In the genomic region with DNA sequence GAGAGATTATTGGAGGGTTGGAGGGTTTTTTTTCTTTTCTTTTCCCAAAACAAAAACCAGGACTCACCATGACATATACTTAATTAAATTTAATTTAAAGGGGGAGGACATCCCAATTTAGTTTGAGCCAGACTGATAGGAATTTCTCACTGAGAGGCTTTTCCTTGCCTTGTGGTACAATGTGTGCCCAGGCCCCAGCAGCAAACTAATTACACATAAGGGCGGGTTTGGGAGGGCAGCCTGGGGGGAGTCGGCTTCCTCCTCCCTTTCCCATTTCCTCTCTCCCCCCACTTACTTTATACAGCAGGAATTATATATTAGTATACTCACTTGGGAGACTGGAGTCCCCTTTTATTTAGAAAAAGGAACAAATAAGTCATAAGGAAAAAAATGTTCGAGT, we compare ENCODE assay signal across 10 cellular contexts. TPM values are rescaled to one million over a fixed set of nuclear protein-coding genes. Genes with fewer than 3 reads are reported as not detected.
DNase-seq lines count a peak whose midpoint lies in the region; ATAC-seq and TF ChIP-seq lines count a peak whose summit lies in the region.
"Had no signal": no experiment of that assay in that cellular context is flagged by ENCODE, and none has a peak within 500 bp of the region (broad histone marks: within the 10 kb centered on the region; RNA-seq: fewer than 3 reads in every experiment).

No MANE protein-coding gene starts in this region.

- ATAC-seq in CD4-positive, alpha-beta T cell (ENCODE audit: poor library complexity) = no peak
- ATAC-seq in GM21423 (IDR thresholded peaks at IDR 0.05; ENCODE audit: unreplicated experiment) = no peak
- no peak for ATAC-seq in GM19351 (IDR thresholded peaks at IDR 0.05; ENCODE audit: unreplicated experiment)

- H3K9me3 ChIP-seq in breast epithelium = no peaks in the 10 kb centered on the region
- no peaks in the 10 kb centered on the region for H3K9me3 ChIP-seq in CD4-positive, alpha-beta T cell (ENCODE audit: control insufficient read depth, low read length)

- H3K36me3 Mint-ChIP-seq in CD4-positive, alpha-beta T cell (ENCODE audit: low read depth) = no peaks in the 10 kb centered on the region
- H3K36me3 Mint-ChIP-seq: CD4-positive, CD25-positive, alpha-beta regulatory T cell had no signal

- no peaks in the 10 kb centered on the region for H3K4me1 ChIP-seq in breast epithelium

- peaks cover 16% of the 10 kb centered on the region for H3K4me1 Mint-ChIP-seq in CD4-positive, alpha-beta T cell (ENCODE audit: low read depth)

- H3K27ac Mint-ChIP-seq in CD4-positive, alpha-beta T cell = no peak overlapping the region
- H3K27ac Mint-ChIP-seq: CD4-positive, CD25-positive, alpha-beta regulatory T cell had no signal

- DNase-seq in LHCN-M2 (ENCODE audit: low read depth) (peak; percentile 70), breast epithelium (ENCODE audit: low spot score in 2 of 2) (peak in 1 of 2 donors; percentile 45), medulla oblongata (ENCODE audit: extremely low spot score) (peak; percentile 23), NCI-H524 (lab: John Stamatoyannopoulos, UW) (no peak)
- no peak for DNase-seq in CD4-positive, alpha-beta T cell
- DNase-seq: activated effector memory CD4-positive, alpha-beta T cell treated with anti-CD3 and anti-CD28 coated beads, Interleukin-2, amount 50 U/mL, for 16 hours; CD4-positive, CD25-positive, alpha-beta regulatory T cell had no signal

- peak overlapping the region; percentile 60 to 98 (median 83) for H3K4me3 ChIP-seq in breast epithelium

- CTCF ChIA-PET in CD4-positive, alpha-beta T cell (lab: Charles Lee) = no interaction called here

- peaks cover 81% of the 10 kb centered on the region for H3K27me3 Mint-ChIP-seq in CD4-positive, alpha-beta T cell

- H3K27ac ChIP-seq in 22Rv1 (0 out of 2 replicates have a peak overlapping the region, but pooled peaks have one; percentile 15), breast epithelium (peak overlapping the region; percentile 75 to 98)
- no peak overlapping the region for H3K27ac ChIP-seq in CD4-positive, alpha-beta T cell (ENCODE audit: low read depth, low read length)

- intact Hi-C loops in breast epithelium (cut with DNase I; ENCODE audit: low total_unique reads) = loop anchor here (10.0 kb wide), 1 partner anchor 208 kb away; no protein-coding TSS in a partner anchor
- intact Hi-C loops in CD4-positive, alpha-beta T cell (cut with DNase I, micrococcal nuclease) = loop anchor here in 1 of 2 experiments (1.0 kb wide), 1 partner anchor 25 kb away; no protein-coding TSS in a partner anchor

- TF ChIP-seq CTCF in 22Rv1 (IDR thresholded peaks at IDR 0.05) (no peak), breast epithelium (IDR thresholded peaks at IDR 0.05) (no peak)
- TF ChIP-seq CTCF in CD4-positive, alpha-beta T cell (IDR thresholded peaks at IDR 0.05) = no peak

- no peaks in the 10 kb centered on the region for H3K27me3 ChIP-seq in breast epithelium
- peaks cover 85% of the 10 kb centered on the region for H3K27me3 ChIP-seq in CD4-positive, alpha-beta T cell (ENCODE audit: control insufficient read depth, insufficient read depth, low read length)

- TF ChIP-seq POLR2A in breast epithelium (IDR thresholded peaks at IDR 0.05) = no peak

- H3K9me3 Mint-ChIP-seq in CD4-positive, alpha-beta T cell = no peaks in the 10 kb centered on the region

- H3K4me3 Mint-ChIP-seq in CD4-positive, alpha-beta T cell = no peak overlapping the region

- H3K36me3 ChIP-seq in breast epithelium = no peaks in the 10 kb centered on the region

- POLR2A ChIA-PET in CD4-positive, alpha-beta T cell (lab: Charles Lee) = no interaction called here

RNA-seq across cellular contexts. Expression of a gene that starts 2.9 kb away (rescaled TPM):
- total RNA-seq in LHCN-M2 (2014; rRNA removed) (96.7 and 105 TPM in 2 replicates), breast epithelium (100 to 1,000 TPM in 1 of 3 donors, 10 to 100 TPM in 2; 67.8 to 110 (median 80.1) TPM)
- 43.8 TPM for polyA plus RNA-seq in LHCN-M2 (2012)
- under 1 TPM in 1 of 2 experiments, not detected in 1; 0.11 TPM for total RNA-seq in CD4-positive, alpha-beta T cell
- polyA plus RNA-seq: CD4-positive, CD25-positive, alpha-beta regulatory T cell had no signal

Comparison
In these comparisons a context has a peak if more than half of its experiments do, and no peak if none do; other contexts are left out.
1. DNase-seq: peak in LHCN-M2 (single experiment) and medulla oblongata (single experiment); none in CD4-positive, alpha-beta T cell (0 of 10) and NCI-H524 (0 of 2).
2. RNA of a gene that starts 2.9 kb away (total RNA-seq): 96.7 to 105 TPM in LHCN-M2 and 67.8 to 110 TPM in breast epithelium; 0.11 TPM in CD4-positive, alpha-beta T cell; every median in the first group is over 10 times any median in the second.